ENCODE assay signal across 15 cellular contexts in the genomic region with DNA sequence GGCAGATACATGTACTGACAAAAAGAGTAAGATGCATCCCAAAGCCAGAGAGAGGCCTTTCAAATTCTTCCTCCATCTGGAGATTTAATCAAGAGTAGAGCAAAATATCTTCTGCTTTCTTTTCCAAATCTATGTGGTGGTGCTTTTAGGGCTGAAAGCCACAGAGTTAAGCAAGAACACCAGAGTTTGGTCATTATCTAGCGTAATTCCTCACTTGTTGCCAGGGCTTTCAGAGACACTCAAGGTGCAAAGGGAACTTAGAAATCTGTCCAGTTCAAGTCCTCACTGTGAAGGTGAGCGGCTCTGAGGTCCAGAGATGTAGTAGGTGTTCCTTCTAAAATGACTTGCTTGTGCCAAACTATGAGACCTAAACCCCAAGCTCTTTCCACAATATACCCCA.
"Had no signal": no experiment of that assay in that cellular context is flagged by ENCODE, and none has a peak within 500 bp of the region (broad histone marks: within the 10 kb centered on the region; RNA-seq: fewer than 3 reads in every experiment).

No MANE protein-coding gene starts in this region.

- H3K27me3 ChIP-seq: neural progenitor cell, sigmoid colon, stomach, testis had no signal

- H3K27ac ChIP-seq: epithelial cell of prostate, neural progenitor cell, sigmoid colon, spleen, stomach, testis had no signal

- ATAC-seq: activated T-helper 17 cell treated with anti-CD3 and anti-CD28 coated beads, Interleukin-2, amount 50 U/mL, for 72 hours had no signal

- DNase-seq: activated CD4-positive, alpha-beta T cell treated with anti-CD3 and anti-CD28 coated beads for 1 hour; activated CD4-positive, alpha-beta T cell treated with anti-CD3 and anti-CD28 coated beads, Interleukin-2, amount 50 U/mL, for 4 hours; activated naive CD4-positive, alpha-beta T cell treated with anti-CD3 and anti-CD28 coated beads, Interleukin-2, amount 50 U/mL, for 16 hours; activated T-cell treated with anti-CD3 and anti-CD28 coated beads for 4 hours; foreskin melanocyte; head of caudate nucleus; sigmoid colon; spleen; stomach; T1000; testis had no signal

- H3K4me3 ChIP-seq: lung, neural progenitor cell, sigmoid colon, spleen, stomach, testis had no signal

- H3K36me3 ChIP-seq: neural progenitor cell, sigmoid colon, spleen, stomach had no signal

- H3K4me1 ChIP-seq: neural progenitor cell, sigmoid colon, testis had no signal

- H3K9me3 ChIP-seq: sigmoid colon, spleen, stomach, testis had no signal
